8 cellular contexts compared by ENCODE assay signal in genomic region chr12:113221997-113222729, GRCh38. TPM values are rescaled to one million over a fixed set of nuclear protein-coding genes. Genes with fewer than 3 reads are reported as not detected.
A peak's percentile ranks its signal among the peaks of the same experiment; 100 is the strongest.
DNase-seq lines count a peak whose midpoint lies in the region; ATAC-seq and TF ChIP-seq lines count a peak whose summit lies in the region.

No MANE protein-coding gene starts in this region.

- H3K9me2 ChIP-seq in OCI-LY7 (ENCODE audit: insufficient read depth, low read length): no peaks in the 10 kb centered on the region

- ATAC-seq in HG03039 (IDR thresholded peaks at IDR 0.05; ENCODE audit: unreplicated experiment): no peak
- no peak for ATAC-seq in HG03097 (IDR thresholded peaks at IDR 0.05; ENCODE audit: low FRiP score, unreplicated experiment)
- ATAC-seq in HG03135 (IDR thresholded peaks at IDR 0.05; ENCODE audit: unreplicated experiment): no peak

- H3K4me1 ChIP-seq in OCI-LY7 (ENCODE audit: insufficient read depth, low read length, poor library complexity, severe bottlenecking): peaks cover 45% of the 10 kb centered on the region

- TF ChIP-seq CTCF in GM12864 (IDR thresholded peaks at IDR 0.05; ENCODE audit: low read depth, low read length, missing control alignments): no peak
- TF ChIP-seq CTCF in OCI-LY7 (conservative IDR thresholded peaks at IDR 0.05; ENCODE audit: low read length): no peak
- no peak for TF ChIP-seq CTCF in nephron (IDR thresholded peaks at IDR 0.05; ENCODE audit: unreplicated experiment in 3 of 3)

- H3K36me3 ChIP-seq in OCI-LY7 (ENCODE audit: insufficient read depth, low read length): peaks cover 24% of the 10 kb centered on the region

- H3K9me3 ChIP-seq in OCI-LY7 (ENCODE audit: low read length): no peaks in the 10 kb centered on the region

- no peaks in the 10 kb centered on the region for H3K27me3 Mint-ChIP-seq in dendritic cell treated with granulocyte-macrophage colony-stimulating factor and Interleukin-4, amounts not matched to agents 40 ng/mL and 50 ng/mL, for 4 days
- H3K27me3 Mint-ChIP-seq in nephron (ENCODE audit: low read depth): peaks cover 6% of the 10 kb centered on the region

- DNase-seq in GM12864 (ENCODE audit: low read depth) (no peak), OCI-LY7 (ENCODE audit: low spot score) (peak; percentile 59), cerebellar nuclear complex (lab: John Stamatoyannopoulos, UW) (no peak)

- H3K4me3 ChIP-seq in GM12864 (ENCODE audit: low read depth, low read length) (peak overlapping the region; percentile 97), OCI-LY7 (ENCODE audit: low read depth, low read length, poor library complexity, severe bottlenecking) (peak overlapping the region; percentile 100)

- H2AFZ ChIP-seq in OCI-LY7 (ENCODE audit: low read length): no peak overlapping the region

- intact Hi-C loops in OCI-LY7 (cut with micrococcal nuclease; ENCODE audit: unreplicated experiment): loop anchor here (1.0 to 5.0 kb wide), 3 partner anchors 14 to 160 kb away; no protein-coding TSS in a partner anchor
- intact Hi-C loops in dendritic cell treated with granulocyte-macrophage colony-stimulating factor and Interleukin-4, amounts not matched to agents 40 ng/mL and 50 ng/mL, for 4 days (cut with micrococcal nuclease): loop anchor here (1.0 to 5.0 kb wide), 2 partner anchors 11 to 35 kb away; partner anchors contain the start of genes DDX54 and RITA1

- peak overlapping the region; percentile 93 for H3K4me3 Mint-ChIP-seq in dendritic cell treated with granulocyte-macrophage colony-stimulating factor and Interleukin-4, amounts not matched to agents 40 ng/mL and 50 ng/mL, for 4 days
- H3K4me3 Mint-ChIP-seq in nephron: peak overlapping the region; percentile 85 to 90 (median 86)

- H3K79me2 ChIP-seq in OCI-LY7 (ENCODE audit: insufficient read depth, low read depth, low read length): peaks cover 89% of the 10 kb centered on the region

- H3K36me3 Mint-ChIP-seq in dendritic cell treated with granulocyte-macrophage colony-stimulating factor and Interleukin-4, amounts not matched to agents 40 ng/mL and 50 ng/mL, for 4 days (ENCODE audit: low read depth): peaks cover 25% of the 10 kb centered on the region
- peaks cover under 1% of the 10 kb centered on the region for H3K36me3 Mint-ChIP-seq in nephron (ENCODE audit: low read depth)

- H3K27ac ChIP-seq in OCI-LY7 (ENCODE audit: low read depth, low read length, poor library complexity, severe bottlenecking): peak overlapping the region; percentile 84

- peaks cover 28% of the 10 kb centered on the region for H3K4me1 Mint-ChIP-seq in dendritic cell treated with granulocyte-macrophage colony-stimulating factor and Interleukin-4, amounts not matched to agents 40 ng/mL and 50 ng/mL, for 4 days (ENCODE audit: low read depth)
- H3K4me1 Mint-ChIP-seq in nephron: peaks cover 18% of the 10 kb centered on the region

- BruUV-seq in OCI-LY7 (replicated peaks; lab: Mats Ljungman, UMichigan): no TSS peak

- peak overlapping the region; percentile 97 for H3K4me2 ChIP-seq in OCI-LY7 (ENCODE audit: low read length)

- peak overlapping the region; percentile 95 for H3K27ac Mint-ChIP-seq in dendritic cell treated with granulocyte-macrophage colony-stimulating factor and Interleukin-4, amounts not matched to agents 40 ng/mL and 50 ng/mL, for 4 days
- H3K27ac Mint-ChIP-seq in nephron: peak overlapping the region; percentile 96 to 97 (median 97)

- CTCF ChIA-PET in OCI-LY7 (lab: Charles Lee; ENCODE audit: unreplicated experiment): interaction anchor here (0.6 to 1.0 kb wide), 3 partner anchors 11 to 47 kb away, joined by 3 to 11 read pairs (median 4); no protein-coding TSS in a partner anchor

- no peaks in the 10 kb centered on the region for H4K20me1 ChIP-seq in OCI-LY7 (ENCODE audit: insufficient read depth, low read length)

- no peaks in the 10 kb centered on the region for H3K9me3 Mint-ChIP-seq in dendritic cell treated with granulocyte-macrophage colony-stimulating factor and Interleukin-4, amounts not matched to agents 40 ng/mL and 50 ng/mL, for 4 days
- H3K9me3 Mint-ChIP-seq in nephron: no peaks in the 10 kb centered on the region

- POLR2A ChIA-PET in OCI-LY7 (lab: Charles Lee): interaction anchor here (0.6 to 12.4 kb wide), 12 partner anchors 8 to 1458 kb away, joined by 3 to 183 read pairs (median 6); partner anchors contain the start of genes DDX54, OAS2 and RITA1

RNA-seq across cellular contexts. Expression of gene TPCN1, which starts 0.9 kb away (rescaled TPM):
- 72.4 and 96.0 TPM in 2 replicates for total RNA-seq in OCI-LY7 (2014; rRNA removed; shearing (Covaris generic))
- total RNA-seq in OCI-LY7 (2022): 160 and 177 TPM in 2 replicates

RNA-seq across cellular contexts. Expression of gene RITA1, which starts 36.6 kb away (rescaled TPM):
- 72.5 and 90.8 TPM in 2 replicates for total RNA-seq in OCI-LY7 (2014; rRNA removed; shearing (Covaris generic))
- 59.5 and 68.6 TPM in 2 replicates for total RNA-seq in OCI-LY7 (2022)

RNA-seq across cellular contexts. Expression of gene DDX54, which starts 36.9 kb away (rescaled TPM):
- total RNA-seq in OCI-LY7 (2014; rRNA removed; shearing (Covaris generic)): 86.0 and 87.2 TPM in 2 replicates
- 145 and 150 TPM in 2 replicates for total RNA-seq in OCI-LY7 (2022)
